8 cellular contexts compared by ENCODE assay signal in the genomic region with DNA sequence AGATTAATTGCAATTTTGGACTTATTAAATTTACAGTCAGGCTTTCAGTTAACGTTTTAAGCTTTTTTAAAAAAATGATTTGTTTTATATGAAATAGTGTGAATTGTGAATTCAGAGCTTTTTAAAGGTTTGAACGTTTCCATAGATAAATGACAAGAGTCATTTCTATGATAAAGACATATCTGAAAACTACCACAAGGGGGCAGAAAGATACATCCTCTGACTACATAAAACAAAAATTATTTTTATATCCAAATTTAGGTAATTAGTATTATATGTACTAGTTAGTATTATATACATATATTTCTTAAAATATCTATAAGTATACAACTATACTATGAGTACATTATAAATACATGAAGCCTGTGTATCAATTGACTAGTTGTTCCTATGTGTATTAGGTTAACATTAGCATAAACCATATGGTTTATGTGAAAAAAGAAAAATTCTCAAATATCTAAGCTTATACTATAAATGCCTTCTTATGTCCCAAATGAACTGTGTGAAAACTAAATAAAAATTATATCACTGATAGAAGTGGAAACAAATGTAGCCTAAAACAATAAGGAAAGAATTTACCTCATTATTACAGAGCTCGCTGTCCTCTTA.
DNase-seq lines count a peak whose midpoint lies in the region; ATAC-seq, FAIRE-seq and TF ChIP-seq lines count a peak whose summit lies in the region.

No MANE protein-coding gene starts in this region.

- peak; percentile 34 for TF ChIP-seq CTCF in AG09309 (IDR thresholded peaks at IDR 0.05; ENCODE audit: control insufficient read depth, insufficient read depth, low read depth, low read length, missing control alignments)
- 0 out of 2 replicates have a peak, but pooled peaks have one; percentile 6 for TF ChIP-seq CTCF in GM12875 (IDR thresholded peaks at IDR 0.05; ENCODE audit: borderline replicate concordance, insufficient read depth, low read depth, low read length)
- peak; percentile 21 for TF ChIP-seq CTCF in kidney (IDR thresholded peaks at IDR 0.05; ENCODE audit: borderline replicate concordance, extremely low read depth, insufficient read depth)
- peak in 1 of 3 experiments; percentile 23 for TF ChIP-seq CTCF in vagina (IDR thresholded peaks at IDR 0.05)

- no peak overlapping the region for H3K27ac ChIP-seq in kidney (ENCODE audit: low read depth in 2 of 2, low read length in 2 of 2)
- H3K27ac ChIP-seq in vagina = no peak overlapping the region

- intact Hi-C loops in kidney (cut with DNase I) = no loop called here
- intact Hi-C loops in vagina (cut with DNase I) = loop anchor here (10.0 kb wide), 1 partner anchor 1457 kb away; no protein-coding TSS in a partner anchor

- no peak for ATAC-seq in HG03571 (IDR thresholded peaks at IDR 0.05; ENCODE audit: unreplicated experiment)
- ATAC-seq in esophagus mucosa = no peak

- H3K36me3 ChIP-seq in kidney (ENCODE audit: control insufficient read depth in 1 of 2, insufficient read depth in 2 of 2, low read length in 2 of 2) (peaks cover 0 to 4% of the 10 kb centered on the region in 2 donors), vagina (no peaks in the 10 kb centered on the region)

- H3K4me1 ChIP-seq in kidney (ENCODE audit: control insufficient read depth in 1 of 2, insufficient read depth in 1 of 2, low read depth in 1 of 2, low read length in 2 of 2) (no peaks in the 10 kb centered on the region), vagina (no peaks in the 10 kb centered on the region)

- H3K27me3 ChIP-seq in vagina = no peaks in the 10 kb centered on the region

- H3K4me3 ChIP-seq in AG09309 (ENCODE audit: control insufficient read depth, low read depth, low read length) (no peak overlapping the region), GM12875 (ENCODE audit: low read depth, low read length) (no peak overlapping the region), kidney (ENCODE audit: low read length in 2 of 2) (no peak overlapping the region), vagina (no peak overlapping the region)

- TF ChIP-seq POLR2A in vagina (IDR thresholded peaks at IDR 0.05) = no peak

- DNase-seq in AG09309 (ENCODE audit: low read depth) (no peak), SW480 (ENCODE audit: low spot score) (peak; percentile 12), kidney (no peak), vagina (ENCODE audit: extremely low spot score in 2 of 2) (no peak)
- DNase-seq in stimulated activated CD4-positive, alpha-beta T cell treated with anti-CD3 and anti-CD28 coated beads, Interleukin-4, amount 100 ng/mL, for 24 hours = no peak

- H3K9ac ChIP-seq in kidney (ENCODE audit: low read length in 2 of 2) = no peak overlapping the region

- FAIRE-seq in kidney (lab: Jason Lieb, UNC) = peak; percentile 99

- H3K9me3 ChIP-seq in kidney (ENCODE audit: control insufficient read depth in 1 of 2, low read length in 2 of 2) = no peaks in the 10 kb centered on the region
- H3K9me3 ChIP-seq in vagina = no peaks in the 10 kb centered on the region
